ENCODE assay signal across 1 cellular context in genomic region chr1:61052393-61053280, GRCh38.
A peak's percentile ranks its signal among the peaks of the same experiment; 100 is the strongest.
TF ChIP-seq lines count a peak whose summit lies in the region.

No MANE protein-coding gene starts in this region.

TF ChIP-seq in K562, 482 proteins besides CTCF, POLR2A, EP300 and RAD21 (continues in another document):
- 0 out of 4 replicates have a peak, but pooled peaks of 1 of the 2 experiments have one; percentile 1 for TF ChIP-seq MLLT1 (IDR thresholded peaks at IDR 0.05)
- no peak for TF ChIP-seq ZFPM2 (CRISPR knock-in tag; IDR thresholded peaks at IDR 0.05)
- no peak for TF ChIP-seq ZBED1 (IDR thresholded peaks at IDR 0.05)
- TF ChIP-seq PYGO2 (tag; IDR thresholded peaks at IDR 0.05): no peak
- TF ChIP-seq REST (CRISPR knock-in tag; IDR thresholded peaks at IDR 0.05; ENCODE audit: low read depth): no peak
- peak; percentile 96 for TF ChIP-seq ZNF316 (IDR thresholded peaks at IDR 0.05)
- TF ChIP-seq, protein P1, sequence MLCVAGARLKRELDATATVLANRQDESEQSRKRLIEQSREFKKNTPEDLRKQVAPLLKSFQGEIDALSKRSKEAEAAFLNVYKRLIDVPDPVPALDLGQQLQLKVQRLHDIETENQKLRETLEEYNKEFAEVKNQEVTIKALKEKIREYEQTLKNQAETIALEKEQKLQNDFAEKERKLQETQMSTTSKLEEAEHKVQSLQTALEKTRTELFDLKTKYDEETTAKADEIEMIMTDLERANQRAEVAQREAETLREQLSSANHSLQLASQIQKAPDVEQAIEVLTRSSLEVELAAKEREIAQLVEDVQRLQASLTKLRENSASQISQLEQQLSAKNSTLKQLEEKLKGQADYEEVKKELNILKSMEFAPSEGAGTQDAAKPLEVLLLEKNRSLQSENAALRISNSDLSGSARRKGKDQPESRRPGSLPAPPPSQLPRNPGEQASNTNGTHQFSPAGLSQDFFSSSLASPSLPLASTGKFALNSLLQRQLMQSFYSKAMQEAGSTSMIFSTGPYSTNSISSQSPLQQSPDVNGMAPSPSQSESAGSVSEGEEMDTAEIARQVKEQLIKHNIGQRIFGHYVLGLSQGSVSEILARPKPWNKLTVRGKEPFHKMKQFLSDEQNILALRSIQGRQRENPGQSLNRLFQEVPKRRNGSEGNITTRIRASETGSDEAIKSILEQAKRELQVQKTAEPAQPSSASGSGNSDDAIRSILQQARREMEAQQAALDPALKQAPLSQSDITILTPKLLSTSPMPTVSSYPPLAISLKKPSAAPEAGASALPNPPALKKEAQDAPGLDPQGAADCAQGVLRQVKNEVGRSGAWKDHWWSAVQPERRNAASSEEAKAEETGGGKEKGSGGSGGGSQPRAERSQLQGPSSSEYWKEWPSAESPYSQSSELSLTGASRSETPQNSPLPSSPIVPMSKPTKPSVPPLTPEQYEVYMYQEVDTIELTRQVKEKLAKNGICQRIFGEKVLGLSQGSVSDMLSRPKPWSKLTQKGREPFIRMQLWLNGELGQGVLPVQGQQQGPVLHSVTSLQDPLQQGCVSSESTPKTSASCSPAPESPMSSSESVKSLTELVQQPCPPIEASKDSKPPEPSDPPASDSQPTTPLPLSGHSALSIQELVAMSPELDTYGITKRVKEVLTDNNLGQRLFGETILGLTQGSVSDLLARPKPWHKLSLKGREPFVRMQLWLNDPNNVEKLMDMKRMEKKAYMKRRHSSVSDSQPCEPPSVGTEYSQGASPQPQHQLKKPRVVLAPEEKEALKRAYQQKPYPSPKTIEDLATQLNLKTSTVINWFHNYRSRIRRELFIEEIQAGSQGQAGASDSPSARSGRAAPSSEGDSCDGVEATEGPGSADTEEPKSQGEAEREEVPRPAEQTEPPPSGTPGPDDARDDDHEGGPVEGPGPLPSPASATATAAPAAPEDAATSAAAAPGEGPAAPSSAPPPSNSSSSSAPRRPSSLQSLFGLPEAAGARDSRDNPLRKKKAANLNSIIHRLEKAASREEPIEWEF (CRISPR knock-in tag; IDR thresholded peaks at IDR 0.05): 0 out of 2 replicates have a peak, but pooled peaks have one; percentile 21
- TF ChIP-seq ZNF143 (CRISPR knock-in tag; IDR thresholded peaks at IDR 0.05): no peak
- no peak for TF ChIP-seq SMAD4 (CRISPR knock-in tag; conservative IDR thresholded peaks at IDR 0.05)
- no peak for TF ChIP-seq EZH2 (IDR thresholded peaks at IDR 0.05; ENCODE audit: borderline replicate concordance, low read depth, low read length)
- no peak for TF ChIP-seq MAX (CRISPR knock-in tag; IDR thresholded peaks at IDR 0.05)
- TF ChIP-seq TAL1 (IDR thresholded peaks at IDR 0.05): no peak
- TF ChIP-seq PHB2 (IDR thresholded peaks at IDR 0.05; ENCODE audit: low read depth): no peak
- TF ChIP-seq KLF16 (IDR thresholded peaks at IDR 0.05): no peak
- no peak for TF ChIP-seq KHSRP (IDR thresholded peaks at IDR 0.05)
- no peak for TF ChIP-seq ZNF583 (CRISPR knock-in tag; IDR thresholded peaks at IDR 0.05)
- no peak for TF ChIP-seq SRSF7 (optimal IDR thresholded peaks at IDR 0.05; ENCODE audit: low read depth, low read length)
- no peak for TF ChIP-seq TCF7 (IDR thresholded peaks at IDR 0.05; ENCODE audit: borderline replicate concordance)
- TF ChIP-seq ZNF134 (CRISPR knock-in tag; conservative IDR thresholded peaks at IDR 0.05): no peak
- no peak for TF ChIP-seq ZNF79 (CRISPR knock-in tag; IDR thresholded peaks at IDR 0.05; ENCODE audit: low read depth)
- no peak for TF ChIP-seq ZNF282 (CRISPR knock-in tag; IDR thresholded peaks at IDR 0.05)
- peak; percentile 19; the same call in 1 of the 2 replicates for TF ChIP-seq L3MBTL2 (IDR thresholded peaks at IDR 0.05)
- no peak for TF ChIP-seq ZNF695 (CRISPR knock-in tag; IDR thresholded peaks at IDR 0.05)
- no peak for TF ChIP-seq ZNF785 (CRISPR knock-in tag; IDR thresholded peaks at IDR 0.05)
- no peak for TF ChIP-seq OTX1 (CRISPR knock-in tag; IDR thresholded peaks at IDR 0.05)
- TF ChIP-seq, protein P2, sequence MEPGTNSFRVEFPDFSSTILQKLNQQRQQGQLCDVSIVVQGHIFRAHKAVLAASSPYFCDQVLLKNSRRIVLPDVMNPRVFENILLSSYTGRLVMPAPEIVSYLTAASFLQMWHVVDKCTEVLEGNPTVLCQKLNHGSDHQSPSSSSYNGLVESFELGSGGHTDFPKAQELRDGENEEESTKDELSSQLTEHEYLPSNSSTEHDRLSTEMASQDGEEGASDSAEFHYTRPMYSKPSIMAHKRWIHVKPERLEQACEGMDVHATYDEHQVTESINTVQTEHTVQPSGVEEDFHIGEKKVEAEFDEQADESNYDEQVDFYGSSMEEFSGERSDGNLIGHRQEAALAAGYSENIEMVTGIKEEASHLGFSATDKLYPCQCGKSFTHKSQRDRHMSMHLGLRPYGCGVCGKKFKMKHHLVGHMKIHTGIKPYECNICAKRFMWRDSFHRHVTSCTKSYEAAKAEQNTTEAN (CRISPR knock-in tag; IDR thresholded peaks at IDR 0.05): no peak
- TF ChIP-seq MAFK (IDR thresholded peaks at IDR 0.05; ENCODE audit: low read length): peak; percentile 76
- no peak for TF ChIP-seq ARHGAP35 (IDR thresholded peaks at IDR 0.05; ENCODE audit: partially characterized antibody)
- TF ChIP-seq ZBTB7A (IDR thresholded peaks at IDR 0.05; ENCODE audit: borderline replicate concordance, control insufficient read depth, low read depth, low read length): no peak
- TF ChIP-seq NUFIP1 (IDR thresholded peaks at IDR 0.05; ENCODE audit: partially characterized antibody): no peak
- TF ChIP-seq SREBF1 (IDR thresholded peaks at IDR 0.05; ENCODE audit: borderline replicate concordance, low read depth, low read length): no peak
- TF ChIP-seq, protein P3, sequence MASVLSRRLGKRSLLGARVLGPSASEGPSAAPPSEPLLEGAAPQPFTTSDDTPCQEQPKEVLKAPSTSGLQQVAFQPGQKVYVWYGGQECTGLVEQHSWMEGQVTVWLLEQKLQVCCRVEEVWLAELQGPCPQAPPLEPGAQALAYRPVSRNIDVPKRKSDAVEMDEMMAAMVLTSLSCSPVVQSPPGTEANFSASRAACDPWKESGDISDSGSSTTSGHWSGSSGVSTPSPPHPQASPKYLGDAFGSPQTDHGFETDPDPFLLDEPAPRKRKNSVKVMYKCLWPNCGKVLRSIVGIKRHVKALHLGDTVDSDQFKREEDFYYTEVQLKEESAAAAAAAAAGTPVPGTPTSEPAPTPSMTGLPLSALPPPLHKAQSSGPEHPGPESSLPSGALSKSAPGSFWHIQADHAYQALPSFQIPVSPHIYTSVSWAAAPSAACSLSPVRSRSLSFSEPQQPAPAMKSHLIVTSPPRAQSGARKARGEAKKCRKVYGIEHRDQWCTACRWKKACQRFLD (CRISPR knock-in tag; IDR thresholded peaks at IDR 0.05): no peak
- no peak for TF ChIP-seq ZNF75A (CRISPR knock-in tag; IDR thresholded peaks at IDR 0.05)
- no peak for TF ChIP-seq SMARCB1 (IDR thresholded peaks at IDR 0.05; ENCODE audit: insufficient read length, low read depth)
- TF ChIP-seq, protein P4, sequence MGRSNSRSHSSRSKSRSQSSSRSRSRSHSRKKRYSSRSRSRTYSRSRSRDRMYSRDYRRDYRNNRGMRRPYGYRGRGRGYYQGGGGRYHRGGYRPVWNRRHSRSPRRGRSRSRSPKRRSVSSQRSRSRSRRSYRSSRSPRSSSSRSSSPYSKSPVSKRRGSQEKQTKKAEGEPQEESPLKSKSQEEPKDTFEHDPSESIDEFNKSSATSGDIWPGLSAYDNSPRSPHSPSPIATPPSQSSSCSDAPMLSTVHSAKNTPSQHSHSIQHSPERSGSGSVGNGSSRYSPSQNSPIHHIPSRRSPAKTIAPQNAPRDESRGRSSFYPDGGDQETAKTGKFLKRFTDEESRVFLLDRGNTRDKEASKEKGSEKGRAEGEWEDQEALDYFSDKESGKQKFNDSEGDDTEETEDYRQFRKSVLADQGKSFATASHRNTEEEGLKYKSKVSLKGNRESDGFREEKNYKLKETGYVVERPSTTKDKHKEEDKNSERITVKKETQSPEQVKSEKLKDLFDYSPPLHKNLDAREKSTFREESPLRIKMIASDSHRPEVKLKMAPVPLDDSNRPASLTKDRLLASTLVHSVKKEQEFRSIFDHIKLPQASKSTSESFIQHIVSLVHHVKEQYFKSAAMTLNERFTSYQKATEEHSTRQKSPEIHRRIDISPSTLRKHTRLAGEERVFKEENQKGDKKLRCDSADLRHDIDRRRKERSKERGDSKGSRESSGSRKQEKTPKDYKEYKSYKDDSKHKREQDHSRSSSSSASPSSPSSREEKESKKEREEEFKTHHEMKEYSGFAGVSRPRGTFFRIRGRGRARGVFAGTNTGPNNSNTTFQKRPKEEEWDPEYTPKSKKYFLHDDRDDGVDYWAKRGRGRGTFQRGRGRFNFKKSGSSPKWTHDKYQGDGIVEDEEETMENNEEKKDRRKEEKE (IDR thresholded peaks at IDR 0.05; ENCODE audit: borderline replicate concordance in 1 of 2, control insufficient read depth in 1 of 2, low read depth in 2 of 2, low read length in 1 of 2): no peak
- TF ChIP-seq BRF1 (IDR thresholded peaks at IDR 0.05; ENCODE audit: borderline replicate concordance, extremely low read depth, insufficient read length): no peak
- TF ChIP-seq C11orf30 (IDR thresholded peaks at IDR 0.05; ENCODE audit: low read depth): peak; percentile 94
- no peak for TF ChIP-seq SMAD1 (IDR thresholded peaks at IDR 0.05; ENCODE audit: low read depth, low read length, partially characterized antibody)
- no peak for TF ChIP-seq NELFE (IDR thresholded peaks at IDR 0.05; ENCODE audit: insufficient read depth, insufficient read length)
- TF ChIP-seq, protein P5, sequence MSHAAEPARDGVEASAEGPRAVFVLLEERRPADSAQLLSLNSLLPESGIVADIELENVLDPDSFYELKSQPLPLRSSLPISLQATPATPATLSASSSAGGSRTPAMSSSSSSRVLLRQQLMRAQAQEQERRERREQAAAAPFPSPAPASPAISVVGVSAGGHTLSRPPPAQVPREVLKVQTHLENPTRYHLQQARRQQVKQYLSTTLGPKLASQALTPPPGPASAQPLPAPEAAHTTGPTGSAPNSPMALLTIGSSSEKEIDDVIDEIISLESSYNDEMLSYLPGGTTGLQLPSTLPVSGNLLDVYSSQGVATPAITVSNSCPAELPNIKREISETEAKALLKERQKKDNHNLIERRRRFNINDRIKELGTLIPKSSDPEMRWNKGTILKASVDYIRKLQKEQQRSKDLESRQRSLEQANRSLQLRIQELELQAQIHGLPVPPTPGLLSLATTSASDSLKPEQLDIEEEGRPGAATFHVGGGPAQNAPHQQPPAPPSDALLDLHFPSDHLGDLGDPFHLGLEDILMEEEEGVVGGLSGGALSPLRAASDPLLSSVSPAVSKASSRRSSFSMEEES (CRISPR knock-in tag; IDR thresholded peaks at IDR 0.05): no peak
- TF ChIP-seq, protein P6, sequence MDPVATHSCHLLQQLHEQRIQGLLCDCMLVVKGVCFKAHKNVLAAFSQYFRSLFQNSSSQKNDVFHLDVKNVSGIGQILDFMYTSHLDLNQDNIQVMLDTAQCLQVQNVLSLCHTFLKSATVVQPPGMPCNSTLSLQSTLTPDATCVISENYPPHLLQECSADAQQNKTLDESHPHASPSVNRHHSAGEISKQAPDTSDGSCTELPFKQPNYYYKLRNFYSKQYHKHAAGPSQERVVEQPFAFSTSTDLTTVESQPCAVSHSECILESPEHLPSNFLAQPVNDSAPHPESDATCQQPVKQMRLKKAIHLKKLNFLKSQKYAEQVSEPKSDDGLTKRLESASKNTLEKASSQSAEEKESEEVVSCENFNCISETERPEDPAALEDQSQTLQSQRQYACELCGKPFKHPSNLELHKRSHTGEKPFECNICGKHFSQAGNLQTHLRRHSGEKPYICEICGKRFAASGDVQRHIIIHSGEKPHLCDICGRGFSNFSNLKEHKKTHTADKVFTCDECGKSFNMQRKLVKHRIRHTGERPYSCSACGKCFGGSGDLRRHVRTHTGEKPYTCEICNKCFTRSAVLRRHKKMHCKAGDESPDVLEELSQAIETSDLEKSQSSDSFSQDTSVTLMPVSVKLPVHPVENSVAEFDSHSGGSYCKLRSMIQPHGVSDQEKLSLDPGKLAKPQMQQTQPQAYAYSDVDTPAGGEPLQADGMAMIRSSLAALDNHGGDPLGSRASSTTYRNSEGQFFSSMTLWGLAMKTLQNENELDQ (CRISPR knock-in tag; IDR thresholded peaks at IDR 0.05; ENCODE audit: borderline replicate concordance): no peak
- TF ChIP-seq RBBP5 (IDR thresholded peaks at IDR 0.05; ENCODE audit: borderline replicate concordance, insufficient read depth, low read length, poor library complexity, severe bottlenecking): no peak
- no peak for TF ChIP-seq ZNF780A (CRISPR knock-in tag; IDR thresholded peaks at IDR 0.05)
